Comparison of ENCODE assay signal across 16 cellular contexts in genomic region chr7:96479015-96479645, GRCh38.
DNase-seq lines count a peak whose midpoint lies in the region; ATAC-seq lines count a peak whose summit lies in the region.
"Had no signal": no experiment of that assay in that cellular context is flagged by ENCODE, and none has a peak within 500 bp of the region (broad histone marks: within the 10 kb centered on the region; RNA-seq: fewer than 3 reads in every experiment).

No MANE protein-coding gene starts in this region.

- no peaks in the 10 kb centered on the region for H3K36me3 Mint-ChIP-seq in activated CD4-positive, alpha-beta T cell treated with anti-CD3 and anti-CD28 coated beads for 36 hours (ENCODE audit: low read depth)
- no peaks in the 10 kb centered on the region for H3K36me3 Mint-ChIP-seq in central memory CD8-positive, alpha-beta T cell (ENCODE audit: insufficient read depth)

- POLR2A ChIA-PET in activated CD4-positive, alpha-beta T cell treated with anti-CD3 and anti-CD28 coated beads for 36 hours (lab: Charles Lee), result no interaction called here

- H3K4me3 Mint-ChIP-seq in activated CD4-positive, alpha-beta T cell treated with anti-CD3 and anti-CD28 coated beads for 36 hours, result peak overlapping the region; percentile 7
- peak overlapping the region; percentile 14 for H3K4me3 Mint-ChIP-seq in central memory CD8-positive, alpha-beta T cell

- intact Hi-C loops in activated CD4-positive, alpha-beta T cell treated with anti-CD3 and anti-CD28 coated beads for 36 hours (cut with DNase I, micrococcal nuclease), result no loop called here

- H3K4me1 Mint-ChIP-seq in activated CD4-positive, alpha-beta T cell treated with anti-CD3 and anti-CD28 coated beads for 36 hours, result peaks cover 12% of the 10 kb centered on the region
- peaks cover 11% of the 10 kb centered on the region for H3K4me1 Mint-ChIP-seq in central memory CD8-positive, alpha-beta T cell

- H3K27me3 Mint-ChIP-seq in activated CD4-positive, alpha-beta T cell treated with anti-CD3 and anti-CD28 coated beads for 36 hours, result no peaks in the 10 kb centered on the region
- H3K27me3 Mint-ChIP-seq in central memory CD8-positive, alpha-beta T cell, result peaks cover 15% of the 10 kb centered on the region

- H3K9me3 Mint-ChIP-seq in activated CD4-positive, alpha-beta T cell treated with anti-CD3 and anti-CD28 coated beads for 36 hours (ENCODE audit: low read depth), result no peaks in the 10 kb centered on the region
- H3K9me3 Mint-ChIP-seq in central memory CD8-positive, alpha-beta T cell, result no peaks in the 10 kb centered on the region

- peak overlapping the region; percentile 52 for H3K27ac Mint-ChIP-seq in activated CD4-positive, alpha-beta T cell treated with anti-CD3 and anti-CD28 coated beads for 36 hours
- no peak overlapping the region for H3K27ac Mint-ChIP-seq in central memory CD8-positive, alpha-beta T cell (ENCODE audit: low read depth)

- peak; percentile 82 for ATAC-seq in activated CD4-positive, alpha-beta T cell treated with anti-CD3 and anti-CD28 coated beads for 36 hours
- ATAC-seq in central memory CD8-positive, alpha-beta T cell (replicated peaks; ENCODE audit: extremely low read depth, poor library complexity, severe bottlenecking), result no peak
- ATAC-seq in HG02970 (IDR thresholded peaks at IDR 0.05; ENCODE audit: low FRiP score, unreplicated experiment) (no peak), GM21528 (IDR thresholded peaks at IDR 0.05; ENCODE audit: low FRiP score, unreplicated experiment) (no peak)
- ATAC-seq: K562, Right ventricle myocardium inferior had no signal

- peak; percentile 7 for DNase-seq in activated CD4-positive, alpha-beta T cell treated with anti-CD3 and anti-CD28 coated beads for 36 hours
- no peak for DNase-seq in activated CD4-positive, alpha-beta T cell treated with anti-CD3 and anti-CD28 coated beads, Interleukin-2, amount 50 U/mL, for 4 hours
- peak; percentile 4 for DNase-seq in M059J (ENCODE audit: low read depth)
- no peak for DNase-seq in central memory CD8-positive, alpha-beta T cell (ENCODE audit: low spot score in 2 of 2)
- DNase-seq in retina, result peak; percentile 2
- DNase-seq in Kasumi-1 (lab: John Stamatoyannopoulos, UW), result no peak
- DNase-seq: activated CD4-positive, alpha-beta T cell treated with anti-CD3 and anti-CD28 coated beads, Interleukin-2, amount 50 U/mL, for 48 hours; COR-L47; mesendoderm; NCI-H226; nucleus accumbens; T-helper 9 cell had no signal

- CTCF ChIA-PET in activated CD4-positive, alpha-beta T cell treated with anti-CD3 and anti-CD28 coated beads for 36 hours (lab: Charles Lee), result no interaction called here

Comparison
In these comparisons a context has a peak if more than half of its experiments do, and no peak if none do; other contexts are left out.
1. DNase-seq: peak in activated CD4-positive, alpha-beta T cell treated with anti-CD3 and anti-CD28 coated beads for 36 hours (single experiment), M059J (single experiment) and retina (single experiment); none in activated CD4-positive, alpha-beta T cell treated with anti-CD3 and anti-CD28 coated beads, Interleukin-2, amount 50 U/mL, for 4 hours (0 of 2), central memory CD8-positive, alpha-beta T cell (0 of 2) and Kasumi-1 (0 of 2).